21 cellular contexts compared by ENCODE assay signal in genomic region chr20:58988565-58988882, GRCh38. TPM values are rescaled to one million over a fixed set of nuclear protein-coding genes. Genes with fewer than 3 reads are reported as not detected.
"Had no signal": no experiment of that assay in that cellular context is flagged by ENCODE, and none has a peak within 500 bp of the region (broad histone marks: within the 10 kb centered on the region; RNA-seq: fewer than 3 reads in every experiment).

No MANE protein-coding gene starts in this region.

- H3K27ac Mint-ChIP-seq: activated CD8-positive, alpha-beta T cell treated with anti-CD3 and anti-CD28 coated beads, Interleukin-2, amount 10 ng/mL, durations not matched to agents 7 days and 5 days; activated naive CD4-positive, alpha-beta T cell treated with anti-CD3 and anti-CD28 coated beads, Interleukin-2, amount 10 ng/mL, durations not matched to agents 7 days and 5 days; neural progenitor cell; T-helper 2 cell treated with Interferon-gamma antibody and Interleukin-4, amounts not matched to agents 5 μg/mL and 100 μg/mL, for 36 hours had no signal

- H3K4me1 ChIP-seq: neural progenitor cell had no signal

- H3K9me3 ChIP-seq: body of pancreas, lower lobe of right lung, tibial artery had no signal

- H3K27me3 Mint-ChIP-seq: activated naive CD4-positive, alpha-beta T cell treated with anti-CD3 and anti-CD28 coated beads, Interleukin-2, amount 10 ng/mL, durations not matched to agents 7 days and 5 days; naive thymus-derived CD4-positive, alpha-beta T cell had no signal

- H3K4me3 Mint-ChIP-seq: activated CD8-positive, alpha-beta T cell treated with anti-CD3 and anti-CD28 coated beads, Interleukin-2, amount 10 ng/mL, durations not matched to agents 7 days and 5 days; activated naive CD4-positive, alpha-beta T cell treated with anti-CD3 and anti-CD28 coated beads, Interleukin-2, amount 10 ng/mL, durations not matched to agents 7 days and 5 days; naive thymus-derived CD4-positive, alpha-beta T cell; neural progenitor cell; T-helper 2 cell treated with Interferon-gamma antibody and Interleukin-4, amounts not matched to agents 5 μg/mL and 100 μg/mL, for 36 hours had no signal

- H3K4me3 ChIP-seq: body of pancreas, lower lobe of right lung, neural progenitor cell, tibial artery had no signal

- ATAC-seq: activated CD4-positive, CD25-positive, alpha-beta regulatory T cell treated with anti-CD3 and anti-CD28 coated beads, Interleukin-2, amount 50 U/mL, for 24 hours; activated CD8-positive, alpha-beta T cell treated with anti-CD3 and anti-CD28 coated beads, Interleukin-2, amount 10 ng/mL, durations not matched to agents 7 days and 5 days; body of pancreas; foreskin keratinocyte; lower lobe of right lung; naive thymus-derived CD4-positive, alpha-beta T cell; stimulated activated naive CD8-positive, alpha-beta T cell treated with anti-CD3 and anti-CD28 coated beads, Interleukin-15, Interleukin-2, amounts not matched to agents 100 U/mL and 50 U/mL, for 24 hours had no signal

- H3K27me3 ChIP-seq: body of pancreas, foreskin keratinocyte, neural progenitor cell, tibial artery had no signal

- H3K9me3 Mint-ChIP-seq: activated naive CD4-positive, alpha-beta T cell treated with anti-CD3 and anti-CD28 coated beads, Interleukin-2, amount 10 ng/mL, durations not matched to agents 7 days and 5 days; neural progenitor cell; T-helper 2 cell treated with Interferon-gamma antibody and Interleukin-4, amounts not matched to agents 5 μg/mL and 100 μg/mL, for 36 hours had no signal

- DNase-seq: activated CD4-positive, alpha-beta T cell treated with anti-CD3 and anti-CD28 coated beads, Interleukin-2, amount 50 U/mL, for 1 hour; activated CD8-positive, alpha-beta T cell treated with anti-CD3 and anti-CD28 coated beads, Interleukin-2, amount 10 ng/mL, durations not matched to agents 7 days and 5 days; activated naive CD4-positive, alpha-beta T cell treated with anti-CD3 and anti-CD28 coated beads, Interleukin-2, amount 10 ng/mL, durations not matched to agents 7 days and 5 days; anterior cingulate cortex; body of pancreas; dermis blood vessel endothelial cell; effector CD8-positive, alpha-beta T cell; foreskin keratinocyte; lower lobe of right lung; naive thymus-derived CD4-positive, alpha-beta T cell; retina; stimulated activated CD4-positive, alpha-beta T cell treated with anti-CD3 and anti-CD28 coated beads, Interleukin-4, amount 100 ng/mL, for 24 hours; stimulated activated naive CD8-positive, alpha-beta T cell treated with anti-CD3 and anti-CD28 coated beads, Interleukin-15, Interleukin-2, amounts not matched to agents 100 U/mL and 50 U/mL, for 24 hours had no signal

- H3K27ac ChIP-seq: body of pancreas, foreskin keratinocyte, lower lobe of right lung, neural progenitor cell, tibial artery, VCaP had no signal

RNA-seq across cellular contexts. Expression of gene TUBB1, which starts 30.7 kb away (rescaled TPM):
- total RNA-seq: activated CD8-positive, alpha-beta T cell treated with anti-CD3 and anti-CD28 coated beads, Interleukin-2, amount 10 ng/mL, durations not matched to agents 7 days and 5 days; body of pancreas; dermis blood vessel endothelial cell; foreskin keratinocyte; glomerular endothelial cell; kidney; osteoblast had no signal
- polyA plus RNA-seq: foreskin keratinocyte had no signal
